ENCODE assay signal across 1 cellular context in the genomic region with DNA sequence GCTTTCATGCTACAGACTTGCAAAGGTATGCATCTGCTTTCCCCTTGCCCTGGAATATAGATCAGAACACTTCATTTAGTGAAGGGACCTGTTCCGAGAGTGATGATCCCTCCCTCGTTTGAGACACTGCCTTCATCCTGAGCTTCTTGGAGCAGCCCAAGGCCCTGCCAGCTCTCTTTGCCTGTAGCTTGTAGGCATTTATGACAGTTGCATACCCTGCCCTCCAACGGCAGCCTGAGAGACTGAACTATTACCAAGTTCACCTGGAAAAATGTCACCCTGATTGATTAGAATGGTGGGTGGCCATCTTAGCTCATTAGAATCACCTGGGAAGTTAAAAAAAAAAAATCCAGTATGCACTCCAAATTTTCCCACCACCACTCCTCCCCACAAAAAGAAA.
TF ChIP-seq lines count a peak whose summit lies in the region.

No MANE protein-coding gene starts in this region.

TF ChIP-seq in H1, 55 proteins besides CTCF, POLR2A, EP300 and RAD21:
- TF ChIP-seq SP1 (IDR thresholded peaks at IDR 0.05; ENCODE audit: low read depth, low read length) (no peak), SP4 (IDR thresholded peaks at IDR 0.05; ENCODE audit: low read length) (no peak), SIN3A (conservative IDR thresholded peaks at IDR 0.05 in 1 of 2, IDR thresholded peaks at IDR 0.05 in 1 of 2; ENCODE audit: low read depth in 1 of 2, low read length in 2 of 2) (no peak), RBBP5 (IDR thresholded peaks at IDR 0.05; ENCODE audit: borderline replicate concordance, low read depth, low read length) (no peak), SUZ12 (IDR thresholded peaks at IDR 0.05; ENCODE audit: low read length) (no peak), SP2 (IDR thresholded peaks at IDR 0.05; ENCODE audit: low read length) (no peak), RNF2 (IDR thresholded peaks at IDR 0.05; ENCODE audit: borderline replicate concordance, low read depth, low read length, missing control alignments, poor library complexity, severe bottlenecking) (no peak), CHD1 (IDR thresholded peaks at IDR 0.05; ENCODE audit: low read depth, low read length) (no peak), TAF7 (optimal IDR thresholded peaks at IDR 0.05; ENCODE audit: borderline replicate concordance, low read depth, low read length) (no peak), BACH1 (IDR thresholded peaks at IDR 0.05; ENCODE audit: low read length) (no peak), CREB1 (IDR thresholded peaks at IDR 0.05) (no peak), KDM4A (IDR thresholded peaks at IDR 0.05; ENCODE audit: low read depth, low read length, severe bottlenecking) (no peak), PHF8 (conservative IDR thresholded peaks at IDR 0.05; ENCODE audit: low read depth, low read length) (no peak), MAFK (IDR thresholded peaks at IDR 0.05; ENCODE audit: low read depth, low read length) (no peak), E2F6 (IDR thresholded peaks at IDR 0.05) (no peak), EGR1 (IDR thresholded peaks at IDR 0.05; ENCODE audit: borderline replicate concordance, low read depth, low read length) (no peak), NANOG (IDR thresholded peaks at IDR 0.05; ENCODE audit: insufficient read depth, low read depth, low read length, poor library complexity, severe bottlenecking) (no peak)
- TF ChIP-seq, protein P1, sequence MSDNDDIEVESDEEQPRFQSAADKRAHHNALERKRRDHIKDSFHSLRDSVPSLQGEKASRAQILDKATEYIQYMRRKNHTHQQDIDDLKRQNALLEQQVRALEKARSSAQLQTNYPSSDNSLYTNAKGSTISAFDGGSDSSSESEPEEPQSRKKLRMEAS (IDR thresholded peaks at IDR 0.05) = no peak
- TF ChIP-seq, protein P2, sequence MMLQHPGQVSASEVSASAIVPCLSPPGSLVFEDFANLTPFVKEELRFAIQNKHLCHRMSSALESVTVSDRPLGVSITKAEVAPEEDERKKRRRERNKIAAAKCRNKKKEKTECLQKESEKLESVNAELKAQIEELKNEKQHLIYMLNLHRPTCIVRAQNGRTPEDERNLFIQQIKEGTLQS (IDR thresholded peaks at IDR 0.05; ENCODE audit: insufficient read depth, low read depth, low read length) = no peak
TF ChIP-seq in H1: peak in this region for 0.
